28 cellular contexts compared by ENCODE assay signal in genomic region chr6:67199425-67199824, GRCh38.
"Had no signal": no experiment of that assay in that cellular context is flagged by ENCODE, and none has a peak within 500 bp of the region (broad histone marks: within the 10 kb centered on the region; RNA-seq: fewer than 3 reads in every experiment).

No MANE protein-coding gene starts in this region.

- ATAC-seq: effector memory CD8-positive, alpha-beta T cell; esophagus mucosa; foreskin keratinocyte; gastrocnemius medialis; gastroesophageal sphincter; heart left ventricle; heart right ventricle had no signal

- H3K4me3 ChIP-seq: colonic mucosa, coronary artery, dorsolateral prefrontal cortex, esophagus muscularis mucosa, esophagus squamous epithelium, gastrocnemius medialis, gastroesophageal sphincter, heart left ventricle, heart right ventricle had no signal

- DNase-seq: colonic mucosa; cortex of kidney; dermis blood vessel endothelial cell; dorsolateral prefrontal cortex; effector CD4-positive, alpha-beta T cell; effector CD8-positive, alpha-beta T cell; effector memory CD4-positive, alpha-beta T cell; effector memory CD8-positive, alpha-beta T cell; endodermal cell; erythroblast; esophagus squamous epithelium; foreskin fibroblast; foreskin keratinocyte; foreskin melanocyte; gastrocnemius medialis; glutamatergic neuron; head of caudate nucleus; heart left ventricle; heart right ventricle had no signal

- H3K27ac ChIP-seq: colonic mucosa, coronary artery, dorsolateral prefrontal cortex, epithelial cell of prostate, esophagus muscularis mucosa, esophagus squamous epithelium, foreskin keratinocyte, gastrocnemius medialis, gastroesophageal sphincter, heart left ventricle, heart right ventricle had no signal

- H3K27me3 ChIP-seq: colonic mucosa, dorsolateral prefrontal cortex, esophagus muscularis mucosa, esophagus squamous epithelium, foreskin keratinocyte, gastrocnemius medialis, gastroesophageal sphincter, heart left ventricle, heart right ventricle had no signal

- H3K4me1 ChIP-seq: colonic mucosa, esophagus muscularis mucosa, esophagus squamous epithelium, foreskin keratinocyte, gastrocnemius medialis, gastroesophageal sphincter, heart left ventricle, heart right ventricle had no signal

- H3K9me3 ChIP-seq: colonic mucosa, gastrocnemius medialis had no signal

- H3K36me3 ChIP-seq: colonic mucosa, esophagus muscularis mucosa, esophagus squamous epithelium, gastrocnemius medialis, gastroesophageal sphincter, heart left ventricle, heart right ventricle had no signal

- FAIRE-seq: colon, endometrium, endothelial cell of umbilical vein, frontal cortex had no signal
